In the genomic region with DNA sequence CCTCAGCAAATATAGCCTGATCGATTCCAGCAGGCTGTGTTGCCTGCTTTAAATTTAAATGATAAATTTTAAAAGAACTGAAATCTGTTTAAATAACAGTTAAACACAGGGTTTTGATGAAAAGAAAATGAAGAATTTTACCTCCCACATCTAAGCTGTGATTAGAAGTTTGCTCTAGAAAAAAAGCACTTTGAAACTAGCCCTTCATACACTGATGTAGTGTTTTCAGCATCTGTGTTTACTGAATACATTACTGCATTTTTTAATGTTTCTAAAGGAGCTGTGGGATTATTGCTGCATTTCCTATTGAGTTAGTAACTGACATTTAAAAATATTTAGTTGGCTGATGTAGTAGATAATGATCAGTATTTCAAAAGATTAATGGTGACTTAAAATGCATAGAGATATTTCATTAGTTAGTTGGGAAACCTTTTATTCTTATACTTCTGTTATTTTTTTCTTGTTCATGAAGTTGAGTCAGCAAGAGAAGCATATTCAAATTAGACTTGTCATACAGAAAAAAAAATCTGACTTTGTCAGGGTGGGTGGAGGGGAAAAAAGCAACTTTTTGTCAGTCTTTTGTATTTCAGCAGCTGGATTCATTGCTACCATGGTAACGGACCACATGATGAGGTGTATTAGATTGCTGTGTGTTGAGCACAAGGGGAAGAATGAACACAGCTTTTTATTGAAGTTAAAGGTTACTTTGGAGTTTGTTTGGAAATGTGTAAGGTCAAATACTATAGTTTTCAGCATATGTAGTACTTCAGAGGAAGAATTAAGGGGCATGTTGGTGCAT, we compare ENCODE assay signal across 9 cellular contexts. TPM values are rescaled to one million over a fixed set of nuclear protein-coding genes. Genes with fewer than 3 reads are reported as not detected.
DNase-seq lines count a peak whose midpoint lies in the region; ATAC-seq and TF ChIP-seq lines count a peak whose summit lies in the region.
"Had no signal": no experiment of that assay in that cellular context is flagged by ENCODE, and none has a peak within 500 bp of the region (broad histone marks: within the 10 kb centered on the region; RNA-seq: fewer than 3 reads in every experiment).

DTNA (plus strand) TSS at position 668 of the 799 bp plus-strand sequence. CDS start 45,679 bp downstream, outside the sequence.

- DNase-seq in AML-193 (lab: John Stamatoyannopoulos, UW) (peak; percentile 6 to 15), NCI-H2081 (lab: John Stamatoyannopoulos, UW) (peak; percentile 51 to 68), MCF 10A (ENCODE audit: unreplicated experiment) (peak; percentile 43), iris pigment epithelial cell (ENCODE audit: low read depth) (peak; percentile 96), GF-D8 (lab: John Stamatoyannopoulos, UW) (no peak), GOT3 (lab: John Stamatoyannopoulos, UW) (no peak)

- peak within 1 kb of the TSS; percentile 3 for H3K27ac Mint-ChIP-seq in MCF 10A (ENCODE audit: low read depth, unreplicated experiment)
- H3K27ac Mint-ChIP-seq: activated naive CD4-positive, alpha-beta T cell treated with anti-CD3 and anti-CD28 coated beads, Interleukin-2, amount 50 U/mL, for 72 hours had no signal

- peak within 1 kb of the TSS; percentile 25 for H3K4me3 Mint-ChIP-seq in MCF 10A (ENCODE audit: unreplicated experiment)

- no peaks in the 10 kb centered on the region for H3K9me3 Mint-ChIP-seq in MCF 10A (ENCODE audit: unreplicated experiment)
- H3K9me3 Mint-ChIP-seq: activated naive CD4-positive, alpha-beta T cell treated with anti-CD3 and anti-CD28 coated beads, Interleukin-2, amount 50 U/mL, for 72 hours had no signal

- peaks cover 19% of the 10 kb centered on the region for H3K4me1 ChIP-seq in stomach smooth muscle (ENCODE audit: control insufficient read depth, insufficient read depth, low read length)

- TF ChIP-seq CTCF in MCF 10A (IDR thresholded peaks at IDR 0.05; ENCODE audit: unreplicated experiment) = no peak

- peak within 1 kb of the TSS; percentile 36 to 65 for H3K4me3 ChIP-seq in stomach smooth muscle (ENCODE audit: low read length in 2 of 2)

- no TSS peak for BruUV-seq in MCF 10A (replicated peaks; lab: Mats Ljungman, UMichigan)

- CTCF ChIA-PET in MCF 10A (lab: Yijun Ruan, JAX) = interaction anchor here (0.6 to 4.7 kb wide), 7 partner anchors 12 to 619 kb away, joined by 3 to 62 read pairs (median 4); no protein-coding TSS in a partner anchor

- no peaks in the 10 kb centered on the region for H3K36me3 ChIP-seq in stomach smooth muscle (ENCODE audit: control insufficient read depth in 2 of 2, insufficient read depth in 2 of 2, low read length in 2 of 2)

- H3K36me3 Mint-ChIP-seq in MCF 10A (ENCODE audit: insufficient read depth, unreplicated experiment) = peaks cover 7% of the 10 kb centered on the region
- H3K36me3 Mint-ChIP-seq: activated naive CD4-positive, alpha-beta T cell treated with anti-CD3 and anti-CD28 coated beads, Interleukin-2, amount 50 U/mL, for 72 hours had no signal

- H3K27ac ChIP-seq in stomach smooth muscle (ENCODE audit: low read length) = peak within 1 kb of the TSS; percentile 46

- no peaks in the 10 kb centered on the region for H3K9me3 ChIP-seq in stomach smooth muscle (ENCODE audit: control insufficient read depth in 2 of 2, low read length in 2 of 2)

- no peak for ATAC-seq in HG03196 (IDR thresholded peaks at IDR 0.05; ENCODE audit: unreplicated experiment)

- H3K27me3 ChIP-seq in stomach smooth muscle (ENCODE audit: control insufficient read depth in 1 of 2, insufficient read depth in 2 of 2, low read length in 2 of 2) = no peaks in the 10 kb centered on the region

- peak within 1 kb of the TSS in 1 of 2 donors; percentile 69 for H3K9ac ChIP-seq in stomach smooth muscle (ENCODE audit: low read length in 2 of 2)

- intact Hi-C loops in MCF 10A (cut with micrococcal nuclease) = loop anchor here (5.0 kb wide), 3 partner anchors 48 to 108 kb away; no protein-coding TSS in a partner anchor

- no peaks in the 10 kb centered on the region for H3K27me3 Mint-ChIP-seq in MCF 10A (ENCODE audit: insufficient read depth, unreplicated experiment)

- POLR2A ChIA-PET in MCF 10A (lab: Yijun Ruan, JAX) = interaction anchor here (0.7 to 4.3 kb wide), 9 partner anchors 9 to 787 kb away, joined by 3 to 32 read pairs (median 3); no protein-coding TSS in a partner anchor

- peaks cover 19% of the 10 kb centered on the region for H3K4me1 Mint-ChIP-seq in MCF 10A (ENCODE audit: insufficient read depth, unreplicated experiment)

RNA-seq across cellular contexts. Expression of gene DTNA, which starts in this region (rescaled TPM):
- 0.91 TPM in 1 of 2 replicates, not detected in the other for total RNA-seq in MCF 10A (2022)

Comparison
In these comparisons a context has a peak if more than half of its experiments do, and no peak if none do; other contexts are left out.
1. Peak in DNase-seq in MCF 10A; RNA of the gene not detected or under 1 TPM.
2. DNase-seq: peak in AML-193 (2 of 2), NCI-H2081 (2 of 2) and iris pigment epithelial cell (single experiment); none in GF-D8 (single experiment) and GOT3 (single experiment).